Comparison of ENCODE assay signal across 1 cellular context in genomic region chr6:41411961-41412360, GRCh38.
TF ChIP-seq lines count a peak whose summit lies in the region.

No MANE protein-coding gene starts in this region.

TF ChIP-seq in H1, 55 proteins besides CTCF, POLR2A, EP300 and RAD21 (continued from another document):
- no peak for TF ChIP-seq RXRA (IDR thresholded peaks at IDR 0.05; ENCODE audit: insufficient read depth, low read depth, low read length)
- no peak for TF ChIP-seq EZH2 (IDR thresholded peaks at IDR 0.05; ENCODE audit: low read depth, low read length, severe bottlenecking)
- TF ChIP-seq POLR2AphosphoS5 (IDR thresholded peaks at IDR 0.05; ENCODE audit: low read depth, low read length) = no peak
- no peak for TF ChIP-seq RBBP5 (IDR thresholded peaks at IDR 0.05; ENCODE audit: borderline replicate concordance, low read depth, low read length)
- no peak for TF ChIP-seq SIN3A (conservative IDR thresholded peaks at IDR 0.05 in 1 of 2, IDR thresholded peaks at IDR 0.05 in 1 of 2; ENCODE audit: low read depth in 1 of 2, low read length in 2 of 2)
- TF ChIP-seq CREB1 (IDR thresholded peaks at IDR 0.05) = no peak
- no peak for TF ChIP-seq HDAC6 (IDR thresholded peaks at IDR 0.05; ENCODE audit: low read depth, low read length)
- TF ChIP-seq ZNF274 (IDR thresholded peaks at IDR 0.05; ENCODE audit: borderline replicate concordance, extremely low read depth, low read length) = no peak
- no peak for TF ChIP-seq NRF1 (IDR thresholded peaks at IDR 0.05; ENCODE audit: low read depth, low read length)
- TF ChIP-seq CHD7 (IDR thresholded peaks at IDR 0.05; ENCODE audit: insufficient replicate concordance, low read length) = no peak
- no peak for TF ChIP-seq GABPA (IDR thresholded peaks at IDR 0.05; ENCODE audit: borderline replicate concordance, insufficient read depth, low read length)
- no peak for TF ChIP-seq SIRT6 (IDR thresholded peaks at IDR 0.05; ENCODE audit: low read length)
